1 cellular context compared by ENCODE assay signal in the genomic region with DNA sequence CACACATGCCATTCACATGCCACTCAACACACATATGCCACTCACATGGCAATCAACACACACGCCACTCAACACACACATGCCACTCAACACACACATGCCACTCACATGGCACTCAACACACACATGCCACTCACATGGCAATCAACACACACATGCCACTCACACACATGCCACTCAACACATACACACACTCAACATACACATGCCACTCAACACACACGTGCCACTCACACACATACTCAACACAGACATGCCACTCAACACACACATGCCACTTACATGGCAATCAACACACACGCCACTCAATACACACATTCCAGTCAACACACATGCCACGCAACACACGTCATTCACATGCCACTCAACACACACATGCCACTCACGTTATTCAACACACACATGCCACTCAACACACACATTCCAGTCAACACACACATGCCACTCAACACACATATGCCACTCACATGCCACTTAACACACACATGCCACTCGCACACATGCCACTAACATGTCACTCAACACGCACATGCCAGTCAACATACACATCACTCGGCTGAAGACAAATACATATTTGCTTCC.
TF ChIP-seq lines count a peak whose summit lies in the region.

No MANE protein-coding gene starts in this region.

TF ChIP-seq in HepG2, 621 proteins besides CTCF, POLR2A, EP300 and RAD21 (continued from another document):
- TF ChIP-seq CHCHD3 (CRISPR knock-in tag; IDR thresholded peaks at IDR 0.05) (no peak), ZNF34 (CRISPR knock-in tag; IDR thresholded peaks at IDR 0.05; ENCODE audit: borderline replicate concordance) (no peak), GATA4 (IDR thresholded peaks at IDR 0.05; ENCODE audit: borderline replicate concordance, low read depth) (no peak), ZNF253 (CRISPR knock-in tag; IDR thresholded peaks at IDR 0.05; ENCODE audit: borderline replicate concordance) (no peak), PITX1 (CRISPR knock-in tag; IDR thresholded peaks at IDR 0.05) (no peak), GLI4 (CRISPR knock-in tag; IDR thresholded peaks at IDR 0.05; ENCODE audit: borderline replicate concordance) (no peak), CREB1 (IDR thresholded peaks at IDR 0.05) (peak; percentile 51; the same call in 1 of the 2 replicates), CREB1 (CRISPR knock-in tag; IDR thresholded peaks at IDR 0.05) (no peak), FLYWCH1 (CRISPR knock-in tag; IDR thresholded peaks at IDR 0.05) (no peak), HNRNPL (IDR thresholded peaks at IDR 0.05; ENCODE audit: low read depth, low read length) (no peak)
- TF ChIP-seq, protein P1, sequence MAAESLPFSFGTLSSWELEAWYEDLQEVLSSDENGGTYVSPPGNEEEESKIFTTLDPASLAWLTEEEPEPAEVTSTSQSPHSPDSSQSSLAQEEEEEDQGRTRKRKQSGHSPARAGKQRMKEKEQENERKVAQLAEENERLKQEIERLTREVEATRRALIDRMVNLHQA (CRISPR knock-in tag; IDR thresholded peaks at IDR 0.05), result no peak
- TF ChIP-seq, protein P2, sequence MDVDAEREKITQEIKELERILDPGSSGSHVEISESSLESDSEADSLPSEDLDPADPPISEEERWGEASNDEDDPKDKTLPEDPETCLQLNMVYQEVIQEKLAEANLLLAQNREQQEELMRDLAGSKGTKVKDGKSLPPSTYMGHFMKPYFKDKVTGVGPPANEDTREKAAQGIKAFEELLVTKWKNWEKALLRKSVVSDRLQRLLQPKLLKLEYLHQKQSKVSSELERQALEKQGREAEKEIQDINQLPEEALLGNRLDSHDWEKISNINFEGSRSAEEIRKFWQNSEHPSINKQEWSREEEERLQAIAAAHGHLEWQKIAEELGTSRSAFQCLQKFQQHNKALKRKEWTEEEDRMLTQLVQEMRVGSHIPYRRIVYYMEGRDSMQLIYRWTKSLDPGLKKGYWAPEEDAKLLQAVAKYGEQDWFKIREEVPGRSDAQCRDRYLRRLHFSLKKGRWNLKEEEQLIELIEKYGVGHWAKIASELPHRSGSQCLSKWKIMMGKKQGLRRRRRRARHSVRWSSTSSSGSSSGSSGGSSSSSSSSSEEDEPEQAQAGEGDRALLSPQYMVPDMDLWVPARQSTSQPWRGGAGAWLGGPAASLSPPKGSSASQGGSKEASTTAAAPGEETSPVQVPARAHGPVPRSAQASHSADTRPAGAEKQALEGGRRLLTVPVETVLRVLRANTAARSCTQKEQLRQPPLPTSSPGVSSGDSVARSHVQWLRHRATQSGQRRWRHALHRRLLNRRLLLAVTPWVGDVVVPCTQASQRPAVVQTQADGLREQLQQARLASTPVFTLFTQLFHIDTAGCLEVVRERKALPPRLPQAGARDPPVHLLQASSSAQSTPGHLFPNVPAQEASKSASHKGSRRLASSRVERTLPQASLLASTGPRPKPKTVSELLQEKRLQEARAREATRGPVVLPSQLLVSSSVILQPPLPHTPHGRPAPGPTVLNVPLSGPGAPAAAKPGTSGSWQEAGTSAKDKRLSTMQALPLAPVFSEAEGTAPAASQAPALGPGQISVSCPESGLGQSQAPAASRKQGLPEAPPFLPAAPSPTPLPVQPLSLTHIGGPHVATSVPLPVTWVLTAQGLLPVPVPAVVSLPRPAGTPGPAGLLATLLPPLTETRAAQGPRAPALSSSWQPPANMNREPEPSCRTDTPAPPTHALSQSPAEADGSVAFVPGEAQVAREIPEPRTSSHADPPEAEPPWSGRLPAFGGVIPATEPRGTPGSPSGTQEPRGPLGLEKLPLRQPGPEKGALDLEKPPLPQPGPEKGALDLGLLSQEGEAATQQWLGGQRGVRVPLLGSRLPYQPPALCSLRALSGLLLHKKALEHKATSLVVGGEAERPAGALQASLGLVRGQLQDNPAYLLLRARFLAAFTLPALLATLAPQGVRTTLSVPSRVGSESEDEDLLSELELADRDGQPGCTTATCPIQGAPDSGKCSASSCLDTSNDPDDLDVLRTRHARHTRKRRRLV (CRISPR knock-in tag; IDR thresholded peaks at IDR 0.05), result no peak
- TF ChIP-seq, protein P3, sequence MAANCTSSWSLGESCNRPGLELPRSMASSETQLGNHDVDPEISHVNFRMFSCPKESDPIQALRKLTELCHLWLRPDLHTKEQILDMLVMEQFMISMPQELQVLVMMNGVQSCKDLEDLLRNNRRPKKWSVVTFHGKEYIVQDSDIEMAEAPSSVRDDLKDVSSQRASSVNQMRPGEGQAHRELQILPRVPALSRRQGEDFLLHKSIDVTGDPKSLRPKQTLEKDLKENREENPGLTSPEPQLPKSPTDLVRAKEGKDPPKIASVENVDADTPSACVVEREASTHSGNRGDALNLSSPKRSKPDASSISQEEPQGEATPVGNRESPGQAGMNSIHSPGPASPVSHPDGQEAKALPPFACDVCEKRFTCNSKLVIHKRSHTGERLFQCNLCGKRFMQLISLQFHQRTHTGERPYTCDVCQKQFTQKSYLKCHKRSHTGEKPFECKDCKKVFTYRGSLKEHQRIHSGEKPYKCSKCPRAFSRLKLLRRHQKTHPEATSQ (CRISPR knock-in tag; IDR thresholded peaks at IDR 0.05; ENCODE audit: borderline replicate concordance), result no peak
- TF ChIP-seq, protein P4, sequence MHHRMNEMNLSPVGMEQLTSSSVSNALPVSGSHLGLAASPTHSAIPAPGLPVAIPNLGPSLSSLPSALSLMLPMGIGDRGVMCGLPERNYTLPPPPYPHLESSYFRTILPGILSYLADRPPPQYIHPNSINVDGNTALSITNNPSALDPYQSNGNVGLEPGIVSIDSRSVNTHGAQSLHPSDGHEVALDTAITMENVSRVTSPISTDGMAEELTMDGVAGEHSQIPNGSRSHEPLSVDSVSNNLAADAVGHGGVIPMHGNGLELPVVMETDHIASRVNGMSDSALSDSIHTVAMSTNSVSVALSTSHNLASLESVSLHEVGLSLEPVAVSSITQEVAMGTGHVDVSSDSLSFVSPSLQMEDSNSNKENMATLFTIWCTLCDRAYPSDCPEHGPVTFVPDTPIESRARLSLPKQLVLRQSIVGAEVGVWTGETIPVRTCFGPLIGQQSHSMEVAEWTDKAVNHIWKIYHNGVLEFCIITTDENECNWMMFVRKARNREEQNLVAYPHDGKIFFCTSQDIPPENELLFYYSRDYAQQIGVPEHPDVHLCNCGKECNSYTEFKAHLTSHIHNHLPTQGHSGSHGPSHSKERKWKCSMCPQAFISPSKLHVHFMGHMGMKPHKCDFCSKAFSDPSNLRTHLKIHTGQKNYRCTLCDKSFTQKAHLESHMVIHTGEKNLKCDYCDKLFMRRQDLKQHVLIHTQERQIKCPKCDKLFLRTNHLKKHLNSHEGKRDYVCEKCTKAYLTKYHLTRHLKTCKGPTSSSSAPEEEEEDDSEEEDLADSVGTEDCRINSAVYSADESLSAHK (CRISPR knock-in tag; IDR thresholded peaks at IDR 0.05; ENCODE audit: borderline replicate concordance), result no peak
- TF ChIP-seq, protein P5, sequence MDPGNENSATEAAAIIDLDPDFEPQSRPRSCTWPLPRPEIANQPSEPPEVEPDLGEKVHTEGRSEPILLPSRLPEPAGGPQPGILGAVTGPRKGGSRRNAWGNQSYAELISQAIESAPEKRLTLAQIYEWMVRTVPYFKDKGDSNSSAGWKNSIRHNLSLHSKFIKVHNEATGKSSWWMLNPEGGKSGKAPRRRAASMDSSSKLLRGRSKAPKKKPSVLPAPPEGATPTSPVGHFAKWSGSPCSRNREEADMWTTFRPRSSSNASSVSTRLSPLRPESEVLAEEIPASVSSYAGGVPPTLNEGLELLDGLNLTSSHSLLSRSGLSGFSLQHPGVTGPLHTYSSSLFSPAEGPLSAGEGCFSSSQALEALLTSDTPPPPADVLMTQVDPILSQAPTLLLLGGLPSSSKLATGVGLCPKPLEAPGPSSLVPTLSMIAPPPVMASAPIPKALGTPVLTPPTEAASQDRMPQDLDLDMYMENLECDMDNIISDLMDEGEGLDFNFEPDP (CRISPR knock-in tag; conservative IDR thresholded peaks at IDR 0.05), result no peak
